1 cellular context compared by ENCODE assay signal in the genomic region with DNA sequence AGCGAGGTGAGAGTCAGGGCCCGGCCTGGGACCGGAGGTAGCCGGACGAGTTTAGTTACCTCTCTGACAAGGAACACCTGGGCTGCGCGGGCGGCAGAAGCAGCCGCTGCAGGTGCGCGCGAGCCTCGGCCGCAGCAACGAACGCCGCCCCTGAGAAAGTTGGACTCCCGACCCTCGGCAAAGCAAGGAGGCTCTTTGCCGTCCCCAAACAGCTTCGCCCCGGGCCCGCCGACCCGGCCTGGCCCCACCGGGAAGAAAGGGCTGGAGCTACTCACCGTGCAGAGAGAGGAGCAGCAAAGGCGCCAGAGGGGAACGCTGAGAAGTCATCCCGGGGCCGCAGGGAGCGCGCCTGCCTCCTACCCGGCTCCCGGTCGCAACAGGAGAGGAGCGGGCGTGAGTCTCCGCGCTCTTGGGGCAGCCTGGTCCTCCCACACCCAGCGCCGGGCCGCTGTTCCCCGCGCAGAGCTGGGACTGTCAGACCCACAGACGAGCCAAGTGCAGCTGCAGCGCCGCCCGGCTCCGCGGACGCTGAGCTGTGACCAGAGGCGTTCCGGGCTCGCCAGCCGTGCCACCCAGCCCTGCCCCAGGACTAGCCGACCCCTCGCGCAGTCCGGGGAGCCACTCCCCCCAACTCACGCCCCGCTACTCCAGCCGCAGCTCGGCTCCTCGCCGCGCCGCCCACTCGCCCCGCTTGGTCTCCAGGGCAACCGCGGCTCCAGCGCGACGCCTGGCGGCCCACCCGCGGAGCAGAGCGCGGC.
TF ChIP-seq lines count a peak whose summit lies in the region.

A gene with protein sequence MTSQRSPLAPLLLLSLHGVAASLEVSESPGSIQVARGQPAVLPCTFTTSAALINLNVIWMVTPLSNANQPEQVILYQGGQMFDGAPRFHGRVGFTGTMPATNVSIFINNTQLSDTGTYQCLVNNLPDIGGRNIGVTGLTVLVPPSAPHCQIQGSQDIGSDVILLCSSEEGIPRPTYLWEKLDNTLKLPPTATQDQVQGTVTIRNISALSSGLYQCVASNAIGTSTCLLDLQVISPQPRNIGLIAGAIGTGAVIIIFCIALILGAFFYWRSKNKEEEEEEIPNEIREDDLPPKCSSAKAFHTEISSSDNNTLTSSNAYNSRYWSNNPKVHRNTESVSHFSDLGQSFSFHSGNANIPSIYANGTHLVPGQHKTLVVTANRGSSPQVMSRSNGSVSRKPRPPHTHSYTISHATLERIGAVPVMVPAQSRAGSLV (minus strand): TSS at position 591 of the 758 bp plus-strand sequence. CDS start 264 bp downstream, at position 327.

TF ChIP-seq in HepG2, 621 proteins besides CTCF, POLR2A, EP300 and RAD21 (continued from another document and continues in another):
- TF ChIP-seq YY1 (IDR thresholded peaks at IDR 0.05; ENCODE audit: insufficient read depth, insufficient replicate concordance, low read depth, low read length) (peak; percentile 32), ZNF343 (CRISPR knock-in tag; IDR thresholded peaks at IDR 0.05) (no peak), RFX3 (CRISPR knock-in tag; IDR thresholded peaks at IDR 0.05) (peak; percentile 58; the same call in 1 of the 2 replicates), ZNF441 (CRISPR knock-in tag; IDR thresholded peaks at IDR 0.05; ENCODE audit: borderline replicate concordance) (0 out of 2 replicates have a peak, but pooled peaks have one; percentile 33), SIX1 (CRISPR knock-in tag; IDR thresholded peaks at IDR 0.05; ENCODE audit: borderline replicate concordance) (no peak), POLR2AphosphoS5 (IDR thresholded peaks at IDR 0.05; ENCODE audit: low read depth, low read length) (no peak), SIN3B (IDR thresholded peaks at IDR 0.05; ENCODE audit: low read length) (no peak), HES4 (CRISPR knock-in tag; IDR thresholded peaks at IDR 0.05; ENCODE audit: borderline replicate concordance) (no peak), TARDBP (CRISPR knock-in tag; IDR thresholded peaks at IDR 0.05) (no peak), ZBTB38 (CRISPR knock-in tag; IDR thresholded peaks at IDR 0.05) (no peak), ZNF530 (CRISPR knock-in tag; IDR thresholded peaks at IDR 0.05; ENCODE audit: low read depth) (no peak), JARID2 (CRISPR knock-in tag; IDR thresholded peaks at IDR 0.05; ENCODE audit: insufficient replicate concordance) (no peak), ZNF263 (CRISPR knock-in tag; IDR thresholded peaks at IDR 0.05) (peak; percentile 34; the same call in 1 of the 2 replicates), MTA1 (CRISPR knock-in tag; IDR thresholded peaks at IDR 0.05; ENCODE audit: borderline replicate concordance) (no peak), KLF6 (CRISPR knock-in tag; IDR thresholded peaks at IDR 0.05) (no peak), ZNF777 (CRISPR knock-in tag; IDR thresholded peaks at IDR 0.05) (0 out of 2 replicates have a peak, but pooled peaks have one; percentile 25), ZNF547 (CRISPR knock-in tag; IDR thresholded peaks at IDR 0.05) (0 out of 2 replicates have a peak, but pooled peaks have one; percentile 66), TBP (CRISPR knock-in tag; IDR thresholded peaks at IDR 0.05) (no peak), HDAC2 (CRISPR knock-in tag; IDR thresholded peaks at IDR 0.05) (no peak), MTF2 (CRISPR knock-in tag; IDR thresholded peaks at IDR 0.05; ENCODE audit: borderline replicate concordance) (peak; percentile 63; the same call in 1 of the 2 replicates), NCOA5 (CRISPR knock-in tag; IDR thresholded peaks at IDR 0.05) (no peak), GZF1 (CRISPR knock-in tag; IDR thresholded peaks at IDR 0.05) (no peak), ZSCAN9 (CRISPR knock-in tag; IDR thresholded peaks at IDR 0.05; ENCODE audit: borderline replicate concordance) (no peak), ZNF816 (CRISPR knock-in tag; IDR thresholded peaks at IDR 0.05; ENCODE audit: borderline replicate concordance) (no peak), TCF7L2 (IDR thresholded peaks at IDR 0.05; ENCODE audit: low read depth, low read length) (no peak), ZNF501 (CRISPR knock-in tag; IDR thresholded peaks at IDR 0.05) (peak; percentile 65)
- TF ChIP-seq, protein P1, sequence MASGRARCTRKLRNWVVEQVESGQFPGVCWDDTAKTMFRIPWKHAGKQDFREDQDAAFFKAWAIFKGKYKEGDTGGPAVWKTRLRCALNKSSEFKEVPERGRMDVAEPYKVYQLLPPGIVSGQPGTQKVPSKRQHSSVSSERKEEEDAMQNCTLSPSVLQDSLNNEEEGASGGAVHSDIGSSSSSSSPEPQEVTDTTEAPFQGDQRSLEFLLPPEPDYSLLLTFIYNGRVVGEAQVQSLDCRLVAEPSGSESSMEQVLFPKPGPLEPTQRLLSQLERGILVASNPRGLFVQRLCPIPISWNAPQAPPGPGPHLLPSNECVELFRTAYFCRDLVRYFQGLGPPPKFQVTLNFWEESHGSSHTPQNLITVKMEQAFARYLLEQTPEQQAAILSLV (CRISPR knock-in tag; IDR thresholded peaks at IDR 0.05; ENCODE audit: borderline replicate concordance): no peak
- TF ChIP-seq, protein P2, sequence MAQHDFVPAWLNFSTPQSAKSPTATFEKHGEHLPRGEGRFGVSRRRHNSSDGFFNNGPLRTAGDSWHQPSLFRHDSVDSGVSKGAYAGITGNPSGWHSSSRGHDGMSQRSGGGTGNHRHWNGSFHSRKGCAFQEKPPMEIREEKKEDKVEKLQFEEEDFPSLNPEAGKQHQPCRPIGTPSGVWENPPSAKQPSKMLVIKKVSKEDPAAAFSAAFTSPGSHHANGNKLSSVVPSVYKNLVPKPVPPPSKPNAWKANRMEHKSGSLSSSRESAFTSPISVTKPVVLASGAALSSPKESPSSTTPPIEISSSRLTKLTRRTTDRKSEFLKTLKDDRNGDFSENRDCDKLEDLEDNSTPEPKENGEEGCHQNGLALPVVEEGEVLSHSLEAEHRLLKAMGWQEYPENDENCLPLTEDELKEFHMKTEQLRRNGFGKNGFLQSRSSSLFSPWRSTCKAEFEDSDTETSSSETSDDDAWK (CRISPR knock-in tag; IDR thresholded peaks at IDR 0.05): no peak
- TF ChIP-seq, protein P3, sequence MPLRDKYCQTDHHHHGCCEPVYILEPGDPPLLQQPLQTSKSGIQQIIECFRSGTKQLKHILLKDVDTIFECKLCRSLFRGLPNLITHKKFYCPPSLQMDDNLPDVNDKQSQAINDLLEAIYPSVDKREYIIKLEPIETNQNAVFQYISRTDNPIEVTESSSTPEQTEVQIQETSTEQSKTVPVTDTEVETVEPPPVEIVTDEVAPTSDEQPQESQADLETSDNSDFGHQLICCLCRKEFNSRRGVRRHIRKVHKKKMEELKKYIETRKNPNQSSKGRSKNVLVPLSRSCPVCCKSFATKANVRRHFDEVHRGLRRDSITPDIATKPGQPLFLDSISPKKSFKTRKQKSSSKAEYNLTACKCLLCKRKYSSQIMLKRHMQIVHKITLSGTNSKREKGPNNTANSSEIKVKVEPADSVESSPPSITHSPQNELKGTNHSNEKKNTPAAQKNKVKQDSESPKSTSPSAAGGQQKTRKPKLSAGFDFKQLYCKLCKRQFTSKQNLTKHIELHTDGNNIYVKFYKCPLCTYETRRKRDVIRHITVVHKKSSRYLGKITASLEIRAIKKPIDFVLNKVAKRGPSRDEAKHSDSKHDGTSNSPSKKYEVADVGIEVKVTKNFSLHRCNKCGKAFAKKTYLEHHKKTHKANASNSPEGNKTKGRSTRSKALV (CRISPR knock-in tag; IDR thresholded peaks at IDR 0.05): peak; percentile 71; the same call in 1 of the 2 replicates
- TF ChIP-seq, protein P4, sequence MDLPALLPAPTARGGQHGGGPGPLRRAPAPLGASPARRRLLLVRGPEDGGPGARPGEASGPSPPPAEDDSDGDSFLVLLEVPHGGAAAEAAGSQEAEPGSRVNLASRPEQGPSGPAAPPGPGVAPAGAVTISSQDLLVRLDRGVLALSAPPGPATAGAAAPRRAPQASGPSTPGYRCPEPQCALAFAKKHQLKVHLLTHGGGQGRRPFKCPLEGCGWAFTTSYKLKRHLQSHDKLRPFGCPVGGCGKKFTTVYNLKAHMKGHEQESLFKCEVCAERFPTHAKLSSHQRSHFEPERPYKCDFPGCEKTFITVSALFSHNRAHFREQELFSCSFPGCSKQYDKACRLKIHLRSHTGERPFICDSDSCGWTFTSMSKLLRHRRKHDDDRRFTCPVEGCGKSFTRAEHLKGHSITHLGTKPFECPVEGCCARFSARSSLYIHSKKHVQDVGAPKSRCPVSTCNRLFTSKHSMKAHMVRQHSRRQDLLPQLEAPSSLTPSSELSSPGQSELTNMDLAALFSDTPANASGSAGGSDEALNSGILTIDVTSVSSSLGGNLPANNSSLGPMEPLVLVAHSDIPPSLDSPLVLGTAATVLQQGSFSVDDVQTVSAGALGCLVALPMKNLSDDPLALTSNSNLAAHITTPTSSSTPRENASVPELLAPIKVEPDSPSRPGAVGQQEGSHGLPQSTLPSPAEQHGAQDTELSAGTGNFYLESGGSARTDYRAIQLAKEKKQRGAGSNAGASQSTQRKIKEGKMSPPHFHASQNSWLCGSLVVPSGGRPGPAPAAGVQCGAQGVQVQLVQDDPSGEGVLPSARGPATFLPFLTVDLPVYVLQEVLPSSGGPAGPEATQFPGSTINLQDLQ (CRISPR knock-in tag; IDR thresholded peaks at IDR 0.05): no peak
- TF ChIP-seq, protein P5, sequence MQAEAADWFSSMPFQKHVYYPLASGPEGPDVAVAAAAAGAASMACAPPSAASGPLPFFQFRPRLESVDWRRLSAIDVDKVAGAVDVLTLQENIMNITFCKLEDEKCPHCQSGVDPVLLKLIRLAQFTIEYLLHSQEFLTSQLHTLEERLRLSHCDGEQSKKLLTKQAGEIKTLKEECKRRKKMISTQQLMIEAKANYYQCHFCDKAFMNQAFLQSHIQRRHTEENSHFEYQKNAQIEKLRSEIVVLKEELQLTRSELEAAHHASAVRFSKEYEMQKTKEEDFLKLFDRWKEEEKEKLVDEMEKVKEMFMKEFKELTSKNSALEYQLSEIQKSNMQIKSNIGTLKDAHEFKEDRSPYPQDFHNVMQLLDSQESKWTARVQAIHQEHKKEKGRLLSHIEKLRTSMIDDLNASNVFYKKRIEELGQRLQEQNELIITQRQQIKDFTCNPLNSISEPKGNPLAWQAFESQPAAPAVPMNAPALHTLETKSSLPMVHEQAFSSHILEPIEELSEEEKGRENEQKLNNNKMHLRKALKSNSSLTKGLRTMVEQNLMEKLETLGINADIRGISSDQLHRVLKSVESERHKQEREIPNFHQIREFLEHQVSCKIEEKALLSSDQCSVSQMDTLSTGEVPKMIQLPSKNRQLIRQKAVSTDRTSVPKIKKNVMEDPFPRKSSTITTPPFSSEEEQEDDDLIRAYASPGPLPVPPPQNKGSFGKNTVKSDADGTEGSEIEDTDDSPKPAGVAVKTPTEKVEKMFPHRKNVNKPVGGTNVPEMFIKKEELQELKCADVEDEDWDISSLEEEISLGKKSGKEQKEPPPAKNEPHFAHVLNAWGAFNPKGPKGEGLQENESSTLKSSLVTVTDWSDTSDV (CRISPR knock-in tag; IDR thresholded peaks at IDR 0.05): 0 out of 2 replicates have a peak, but pooled peaks have one; percentile 40
- TF ChIP-seq, protein P6, sequence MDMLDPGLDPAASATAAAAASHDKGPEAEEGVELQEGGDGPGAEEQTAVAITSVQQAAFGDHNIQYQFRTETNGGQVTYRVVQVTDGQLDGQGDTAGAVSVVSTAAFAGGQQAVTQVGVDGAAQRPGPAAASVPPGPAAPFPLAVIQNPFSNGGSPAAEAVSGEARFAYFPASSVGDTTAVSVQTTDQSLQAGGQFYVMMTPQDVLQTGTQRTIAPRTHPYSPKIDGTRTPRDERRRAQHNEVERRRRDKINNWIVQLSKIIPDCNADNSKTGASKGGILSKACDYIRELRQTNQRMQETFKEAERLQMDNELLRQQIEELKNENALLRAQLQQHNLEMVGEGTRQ (IDR thresholded peaks at IDR 0.05; ENCODE audit: low read depth, low read length): no peak
- TF ChIP-seq, protein P6 (CRISPR knock-in tag; IDR thresholded peaks at IDR 0.05; ENCODE audit: borderline replicate concordance): no peak
- TF ChIP-seq, protein P7, sequence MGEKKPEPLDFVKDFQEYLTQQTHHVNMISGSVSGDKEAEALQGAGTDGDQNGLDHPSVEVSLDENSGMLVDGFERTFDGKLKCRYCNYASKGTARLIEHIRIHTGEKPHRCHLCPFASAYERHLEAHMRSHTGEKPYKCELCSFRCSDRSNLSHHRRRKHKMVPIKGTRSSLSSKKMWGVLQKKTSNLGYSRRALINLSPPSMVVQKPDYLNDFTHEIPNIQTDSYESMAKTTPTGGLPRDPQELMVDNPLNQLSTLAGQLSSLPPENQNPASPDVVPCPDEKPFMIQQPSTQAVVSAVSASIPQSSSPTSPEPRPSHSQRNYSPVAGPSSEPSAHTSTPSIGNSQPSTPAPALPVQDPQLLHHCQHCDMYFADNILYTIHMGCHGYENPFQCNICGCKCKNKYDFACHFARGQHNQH (CRISPR knock-in tag; IDR thresholded peaks at IDR 0.05): no peak
- TF ChIP-seq, protein P8, sequence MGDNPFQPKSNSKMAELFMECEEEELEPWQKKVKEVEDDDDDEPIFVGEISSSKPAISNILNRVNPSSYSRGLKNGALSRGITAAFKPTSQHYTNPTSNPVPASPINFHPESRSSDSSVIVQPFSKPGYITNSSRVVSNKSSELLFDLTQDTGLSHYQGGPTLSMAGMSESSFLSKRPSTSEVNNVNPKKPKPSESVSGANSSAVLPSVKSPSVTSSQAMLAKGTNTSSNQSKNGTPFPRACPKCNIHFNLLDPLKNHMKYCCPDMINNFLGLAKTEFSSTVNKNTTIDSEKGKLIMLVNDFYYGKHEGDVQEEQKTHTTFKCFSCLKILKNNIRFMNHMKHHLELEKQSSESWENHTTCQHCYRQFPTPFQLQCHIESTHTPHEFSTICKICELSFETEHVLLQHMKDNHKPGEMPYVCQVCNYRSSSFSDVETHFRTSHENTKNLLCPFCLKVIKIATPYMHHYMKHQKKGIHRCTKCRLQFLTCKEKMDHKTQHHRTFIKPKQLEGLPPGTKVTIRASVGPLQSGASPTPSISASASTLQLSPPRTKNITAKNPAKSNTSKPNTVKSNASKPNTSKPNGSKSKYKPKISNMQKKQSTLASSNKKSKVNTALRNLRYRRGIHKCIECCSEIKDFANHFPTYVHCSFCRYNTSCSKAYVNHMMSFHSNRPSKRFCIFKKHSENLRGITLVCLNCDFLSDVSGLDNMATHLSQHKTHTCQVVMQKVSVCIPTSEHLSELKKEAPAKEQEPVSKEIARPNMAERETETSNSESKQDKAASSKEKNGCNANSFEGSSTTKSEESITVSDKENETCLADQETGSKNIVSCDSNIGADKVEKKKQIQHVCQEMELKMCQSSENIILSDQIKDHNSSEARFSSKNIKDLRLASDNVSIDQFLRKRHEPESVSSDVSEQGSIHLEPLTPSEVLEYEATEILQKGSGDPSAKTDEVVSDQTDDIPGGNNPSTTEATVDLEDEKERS (CRISPR knock-in tag; IDR thresholded peaks at IDR 0.05): no peak
- TF ChIP-seq, protein P9, sequence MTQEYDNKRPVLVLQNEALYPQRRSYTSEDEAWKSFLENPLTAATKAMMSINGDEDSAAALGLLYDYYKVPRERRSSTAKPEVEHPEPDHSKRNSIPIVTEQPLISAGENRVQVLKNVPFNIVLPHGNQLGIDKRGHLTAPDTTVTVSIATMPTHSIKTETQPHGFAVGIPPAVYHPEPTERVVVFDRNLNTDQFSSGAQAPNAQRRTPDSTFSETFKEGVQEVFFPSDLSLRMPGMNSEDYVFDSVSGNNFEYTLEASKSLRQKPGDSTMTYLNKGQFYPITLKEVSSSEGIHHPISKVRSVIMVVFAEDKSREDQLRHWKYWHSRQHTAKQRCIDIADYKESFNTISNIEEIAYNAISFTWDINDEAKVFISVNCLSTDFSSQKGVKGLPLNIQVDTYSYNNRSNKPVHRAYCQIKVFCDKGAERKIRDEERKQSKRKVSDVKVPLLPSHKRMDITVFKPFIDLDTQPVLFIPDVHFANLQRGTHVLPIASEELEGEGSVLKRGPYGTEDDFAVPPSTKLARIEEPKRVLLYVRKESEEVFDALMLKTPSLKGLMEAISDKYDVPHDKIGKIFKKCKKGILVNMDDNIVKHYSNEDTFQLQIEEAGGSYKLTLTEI (CRISPR knock-in tag; conservative IDR thresholded peaks at IDR 0.05): no peak
